ENCODE assay signal across 34 cellular contexts in genomic region chr2:23660227-23660626, GRCh38.
"Had no signal": no experiment of that assay in that cellular context is flagged by ENCODE, and none has a peak within 500 bp of the region (broad histone marks: within the 10 kb centered on the region; RNA-seq: fewer than 3 reads in every experiment).

No MANE protein-coding gene starts in this region.

- DNase-seq: activated B cell treated with CpG ODN at 0.5 μM for 24 hours; activated CD4-positive, alpha-beta memory T cell treated with anti-CD3 and anti-CD28 coated beads, Interleukin-2, amount 10 ng/mL, durations not matched to agents 7 days and 5 days; activated CD4-positive, alpha-beta T cell treated with anti-CD3 and anti-CD28 coated beads for 4 hours; activated CD4-positive, CD25-positive, alpha-beta regulatory T cell treated with anti-CD3 and anti-CD28 coated beads, Interleukin-2, amount 50 U/mL, for 72 hours; activated CD8-positive, alpha-beta memory T cell treated with anti-CD3 and anti-CD28 coated beads for 24 hours; activated CD8-positive, alpha-beta memory T cell treated with anti-CD3 and anti-CD28 coated beads, Interleukin-2, amount 10 ng/mL, durations not matched to agents 7 days and 5 days; activated CD8-positive, alpha-beta memory T cell treated with anti-CD3 and anti-CD28 coated beads, Interleukin-2, amount 50 U/mL, for 48 hours; activated effector memory CD4-positive, alpha-beta T cell treated with anti-CD3 and anti-CD28 coated beads, Interleukin-2, amount 50 U/mL, for 16 hours; activated naive CD4-positive, alpha-beta T cell treated with Interleukin-2 at 50 U/mL for 16 hours; activated naive CD8-positive, alpha-beta T cell treated with anti-CD3 and anti-CD28 coated beads, Interleukin-2, amount 50 U/mL, for 24 hours; activated T-cell treated with anti-CD3 and anti-CD28 coated beads, Interleukin-2, amount 50 U/mL, for 48 hours; anterior cingulate cortex; cerebellar nuclear complex; Karpas-422; KBM-7; NCI-H1105; NCI-H1417 treated with DMSO at 0.1 percent for 48 hours; NCI-H1694 treated with DMSO at 0.1 percent for 48 hours; NCI-H2029; NCI-H2227 treated with DMSO at 0.1 percent for 48 hours; NCI-H446; NCI-H510A treated with DMSO at 0.1 percent for 48 hours; NCI-H526 treated with DMSO at 0.1 percent for 48 hours; PC-9; Right ventricle myocardium superior; SW 1271; T-helper 1 cell; T-helper 2 cell; T-helper 9 cell had no signal

- H3K4me3 ChIP-seq: PC-9 had no signal

- H3K27me3 Mint-ChIP-seq: activated naive CD4-positive, alpha-beta T cell treated with anti-CD3 and anti-CD28 coated beads, Interleukin-2, amount 50 U/mL, for 24 hours had no signal

- H2AFZ ChIP-seq: PC-9 had no signal

- H3K4me2 ChIP-seq: PC-9 had no signal

- ATAC-seq: activated CD8-positive, alpha-beta memory T cell treated with anti-CD3 and anti-CD28 coated beads, Interleukin-2, amount 10 ng/mL, durations not matched to agents 7 days and 5 days; activated naive CD8-positive, alpha-beta T cell treated with anti-CD3 and anti-CD28 coated beads, Interleukin-2, amount 50 U/mL, for 24 hours; activated T-helper 17 cell treated with anti-CD3 and anti-CD28 coated beads, Interleukin-2, amount 50 U/mL, for 72 hours had no signal

- H3K9me3 Mint-ChIP-seq: activated B cell treated with CpG ODN at 0.5 μM for 24 hours; activated CD4-positive, alpha-beta memory T cell treated with anti-CD3 and anti-CD28 coated beads, Interleukin-2, amount 10 ng/mL, durations not matched to agents 7 days and 5 days; activated naive CD4-positive, alpha-beta T cell treated with anti-CD3 and anti-CD28 coated beads, Interleukin-2, amount 50 U/mL, for 24 hours; activated naive CD8-positive, alpha-beta T cell treated with anti-CD3 and anti-CD28 coated beads, Interleukin-2, amount 50 U/mL, for 24 hours; activated T-helper 17 cell treated with anti-CD3 and anti-CD28 coated beads, Interleukin-2, amount 50 U/mL, for 72 hours; brain had no signal

- H3K27ac Mint-ChIP-seq: activated B cell treated with CpG ODN at 0.5 μM for 24 hours; activated CD4-positive, alpha-beta memory T cell treated with anti-CD3 and anti-CD28 coated beads, Interleukin-2, amount 10 ng/mL, durations not matched to agents 7 days and 5 days; activated CD8-positive, alpha-beta memory T cell treated with anti-CD3 and anti-CD28 coated beads, Interleukin-2, amount 10 ng/mL, durations not matched to agents 7 days and 5 days; activated naive CD4-positive, alpha-beta T cell treated with anti-CD3 and anti-CD28 coated beads, Interleukin-2, amount 50 U/mL, for 24 hours; activated naive CD8-positive, alpha-beta T cell treated with anti-CD3 and anti-CD28 coated beads, Interleukin-2, amount 50 U/mL, for 24 hours; activated T-helper 17 cell treated with anti-CD3 and anti-CD28 coated beads, Interleukin-2, amount 50 U/mL, for 72 hours had no signal

- H3K36me3 Mint-ChIP-seq: activated CD8-positive, alpha-beta memory T cell treated with anti-CD3 and anti-CD28 coated beads, Interleukin-2, amount 10 ng/mL, durations not matched to agents 7 days and 5 days; brain had no signal

- H3K27ac ChIP-seq: PC-9, RWPE1, VCaP had no signal

- H3K4me3 Mint-ChIP-seq: activated B cell treated with CpG ODN at 0.5 μM for 24 hours; activated CD4-positive, alpha-beta memory T cell treated with anti-CD3 and anti-CD28 coated beads, Interleukin-2, amount 10 ng/mL, durations not matched to agents 7 days and 5 days; activated CD8-positive, alpha-beta memory T cell treated with anti-CD3 and anti-CD28 coated beads, Interleukin-2, amount 10 ng/mL, durations not matched to agents 7 days and 5 days; activated naive CD4-positive, alpha-beta T cell treated with anti-CD3 and anti-CD28 coated beads, Interleukin-2, amount 50 U/mL, for 24 hours; activated T-helper 17 cell treated with anti-CD3 and anti-CD28 coated beads, Interleukin-2, amount 50 U/mL, for 72 hours; brain had no signal

- H3K4me1 Mint-ChIP-seq: activated T-helper 17 cell treated with anti-CD3 and anti-CD28 coated beads, Interleukin-2, amount 50 U/mL, for 72 hours had no signal
